26 cellular contexts compared by ENCODE assay signal in the genomic region with DNA sequence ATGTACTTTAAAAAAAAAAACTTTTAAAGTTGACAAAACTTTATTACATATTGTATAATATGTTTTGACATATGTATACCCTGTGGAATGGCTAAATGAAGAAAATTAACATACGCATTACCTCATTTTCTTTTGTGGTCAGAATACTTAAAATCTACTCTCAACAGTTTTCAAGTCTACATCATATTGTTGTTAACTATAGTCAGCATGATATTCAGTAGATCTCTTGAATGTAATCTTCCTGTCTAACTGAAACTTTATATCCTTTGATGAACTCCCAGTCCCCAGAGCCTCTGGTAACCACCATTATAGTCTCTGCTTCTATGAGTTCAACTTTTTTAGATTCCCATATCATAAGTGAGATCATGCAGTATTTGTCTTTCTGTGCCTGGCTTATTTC. TPM values are rescaled to one million over a fixed set of nuclear protein-coding genes. Genes with fewer than 3 reads are reported as not detected.
DNase-seq lines count a peak whose midpoint lies in the region; ATAC-seq, FAIRE-seq and TF ChIP-seq lines count a peak whose summit lies in the region.
"Had no signal": no experiment of that assay in that cellular context is flagged by ENCODE, and none has a peak within 500 bp of the region (broad histone marks: within the 10 kb centered on the region; RNA-seq: fewer than 3 reads in every experiment).

No MANE protein-coding gene starts in this region.

- H2BK20ac ChIP-seq in IMR-90 (ENCODE audit: low read depth, low read length): no peak overlapping the region

- H3K4me3 ChIP-seq in BLaER1 (no peak overlapping the region), IMR-90 (ENCODE audit: insufficient read depth, low read depth, low read length) (no peak overlapping the region), K562 (no peak overlapping the region)
- H3K4me3 ChIP-seq: adrenal gland, stomach, thyroid gland, vagina had no signal

- H3K9me3 Mint-ChIP-seq in activated CD4-positive, alpha-beta memory T cell treated with anti-CD3 and anti-CD28 coated beads for 36 hours: no peaks in the 10 kb centered on the region
- H3K9me3 Mint-ChIP-seq in activated CD4-positive, alpha-beta memory T cell treated with anti-CD3 and anti-CD28 coated beads, Interleukin-2, amount 10 ng/mL, durations not matched to agents 7 days and 5 days: no peaks in the 10 kb centered on the region
- H3K9me3 Mint-ChIP-seq: H9, IgD-negative memory B cell, immature natural killer cell had no signal

- no peak overlapping the region for H3K14ac ChIP-seq in IMR-90 (replicated peaks; ENCODE audit: low read depth, low read length)

- intact Hi-C loops in activated CD4-positive, alpha-beta memory T cell treated with anti-CD3 and anti-CD28 coated beads for 36 hours (cut with micrococcal nuclease): loop anchor here (5.0 kb wide), 1 partner anchor 99 kb away; no protein-coding TSS in a partner anchor
- intact Hi-C loops in IMR-90 (cut with micrococcal nuclease) (no loop called here), K562 (cut with micrococcal nuclease) (loop anchor here (5.0 kb wide), 1 partner anchor 66 kb away; the partner anchor contains the start of gene TMEM123)

- peaks cover 8% of the 10 kb centered on the region for H3K9me3 ChIP-seq in BLaER1
- no peaks in the 10 kb centered on the region for H3K9me3 ChIP-seq in IMR-90 (ENCODE audit: control insufficient read depth, insufficient read depth, low read length)
- H3K9me3 ChIP-seq in K562 (replicated peaks; ENCODE audit: control insufficient read depth, insufficient read depth, low read depth, low read length): peaks cover 3% of the 10 kb centered on the region; the same call in 1 of the 2 replicates
- no peaks in the 10 kb centered on the region for H3K9me3 ChIP-seq in T-helper 17 cell (ENCODE audit: control insufficient read depth, low read length, poor library complexity, severe bottlenecking)
- H3K9me3 ChIP-seq: adrenal gland, stomach, thyroid gland, vagina had no signal

- H2BK120ac ChIP-seq in IMR-90 (ENCODE audit: low read depth, low read length): no peak overlapping the region

- no peak overlapping the region for H4K8ac ChIP-seq in IMR-90 (ENCODE audit: low read depth in 2 of 2, low read length in 2 of 2)

- DNase-seq in activated CD4-positive, alpha-beta memory T cell treated with anti-CD3 and anti-CD28 coated beads for 36 hours: no peak
- DNase-seq in activated CD4-positive, alpha-beta memory T cell treated with anti-CD3 and anti-CD28 coated beads, Interleukin-2, amount 10 ng/mL, durations not matched to agents 7 days and 5 days: no peak
- DNase-seq in IMR-90: peak; percentile 17
- DNase-seq in K562 (ENCODE audit: extremely low read depth in 1 of 4, low spot score in 3 of 4): no peak
- no peak for DNase-seq in T-helper 17 cell
- no peak for DNase-seq in NCI-H1694 treated with DMSO at 0.1 percent for 48 hours (lab: John Stamatoyannopoulos, UW)
- no peak for DNase-seq in NCI-H187 treated with DMSO at 0.1 percent for 48 hours (lab: John Stamatoyannopoulos, UW)
- DNase-seq: activated CD8-positive, alpha-beta memory T cell treated with anti-CD3 and anti-CD28 coated beads for 24 hours; adrenal gland; DMS153; H9; hypothalamus; immature natural killer cell; mesendoderm; NCI-H1105 treated with DMSO at 0.1 percent for 48 hours; NCI-H2081; NCI-H226; stomach; T-helper 1 cell; thyroid gland had no signal

- peaks cover 35% of the 10 kb centered on the region for H3K36me3 Mint-ChIP-seq in activated CD4-positive, alpha-beta memory T cell treated with anti-CD3 and anti-CD28 coated beads for 36 hours
- peaks cover 40% of the 10 kb centered on the region for H3K36me3 Mint-ChIP-seq in activated CD4-positive, alpha-beta memory T cell treated with anti-CD3 and anti-CD28 coated beads, Interleukin-2, amount 10 ng/mL, durations not matched to agents 7 days and 5 days (ENCODE audit: low read depth)
- no peaks in the 10 kb centered on the region for H3K36me3 Mint-ChIP-seq in T-helper 17 cell (ENCODE audit: low read depth)

- H3K4me1 Mint-ChIP-seq in activated CD4-positive, alpha-beta memory T cell treated with anti-CD3 and anti-CD28 coated beads for 36 hours (ENCODE audit: low read depth): peaks cover 30% of the 10 kb centered on the region
- H3K4me1 Mint-ChIP-seq in activated CD4-positive, alpha-beta memory T cell treated with anti-CD3 and anti-CD28 coated beads, Interleukin-2, amount 10 ng/mL, durations not matched to agents 7 days and 5 days: peaks cover 13% of the 10 kb centered on the region
- peaks cover 23% of the 10 kb centered on the region for H3K4me1 Mint-ChIP-seq in T-helper 17 cell

- TF ChIP-seq CTCF in IMR-90 (conservative IDR thresholded peaks at IDR 0.05; ENCODE audit: low read depth, low read length) (no peak), K562 (IDR thresholded peaks at IDR 0.05 in 2 of 3, conservative IDR thresholded peaks at IDR 0.05 in 1 of 3; ENCODE audit: insufficient read depth in 2 of 3, low read depth in 1 of 3, low read length in 3 of 3) (no peak)

- no peak overlapping the region for H4K91ac ChIP-seq in IMR-90 (ENCODE audit: insufficient read depth, low read depth, low read length)

- no peak overlapping the region for H3K4me3 Mint-ChIP-seq in activated CD4-positive, alpha-beta memory T cell treated with anti-CD3 and anti-CD28 coated beads for 36 hours
- H3K4me3 Mint-ChIP-seq in activated CD4-positive, alpha-beta memory T cell treated with anti-CD3 and anti-CD28 coated beads, Interleukin-2, amount 10 ng/mL, durations not matched to agents 7 days and 5 days: no peak overlapping the region
- H3K4me3 Mint-ChIP-seq in T-helper 17 cell: no peak overlapping the region
- H3K4me3 Mint-ChIP-seq: brain, H9, IgD-negative memory B cell, immature natural killer cell had no signal

- H3K4me1 ChIP-seq in BLaER1 (peaks cover 23% of the 10 kb centered on the region), IMR-90 (ENCODE audit: control insufficient read depth, insufficient read depth, low read length) (no peaks in the 10 kb centered on the region), K562 (replicated peaks in 1 of 2; ENCODE audit: control insufficient read depth in 2 of 2, insufficient read depth in 2 of 2, low read length in 2 of 2) (peaks cover 21 to 45% of the 10 kb centered on the region in 2 experiments; a peak in 4 of 5 replicates)
- H3K4me1 ChIP-seq: thyroid gland, vagina had no signal

- H3K56ac ChIP-seq in IMR-90 (ENCODE audit: extremely low read depth, insufficient read depth, low read length): no peak overlapping the region

- peak overlapping the region; percentile 46 for H3K4me2 ChIP-seq in BLaER1
- no peak overlapping the region for H3K4me2 ChIP-seq in IMR-90 (ENCODE audit: low read depth, low read length)
- H3K4me2 ChIP-seq in K562 (ENCODE audit: insufficient read depth, low read length): no peak overlapping the region

- H3K9me1 ChIP-seq in IMR-90 (ENCODE audit: insufficient read depth, low read length): peaks cover 3% of the 10 kb centered on the region; the same call in 1 of the 2 replicates
- no peaks in the 10 kb centered on the region for H3K9me1 ChIP-seq in K562 (ENCODE audit: control insufficient read depth, insufficient read depth, low read length)

- in situ Hi-C loops in IMR-90 (cut with MboI; ENCODE audit: low sequenced_read_pairs) (loop anchor here (25.0 kb wide), 1 partner anchor 99 kb away; no protein-coding TSS in a partner anchor), K562 (cut with MboI) (no loop called here)

- H3K18ac ChIP-seq in IMR-90 (ENCODE audit: low read depth, low read length): no peak overlapping the region

- ATAC-seq in IMR-90 (ENCODE audit: low read depth) (no peak), K562 (no peak), T-helper 17 cell (no peak)

- H2BK15ac ChIP-seq in IMR-90 (ENCODE audit: low read depth, low read length): no peak overlapping the region

- H3K9ac ChIP-seq in BLaER1 (no peak overlapping the region), IMR-90 (ENCODE audit: low read depth, low read length) (no peak overlapping the region), K562 (ENCODE audit: insufficient read depth in 1 of 2, low read depth in 2 of 2, low read length in 2 of 2) (no peak overlapping the region)

- H3K27me3 Mint-ChIP-seq in activated CD4-positive, alpha-beta memory T cell treated with anti-CD3 and anti-CD28 coated beads for 36 hours: no peaks in the 10 kb centered on the region
- no peaks in the 10 kb centered on the region for H3K27me3 Mint-ChIP-seq in activated CD4-positive, alpha-beta memory T cell treated with anti-CD3 and anti-CD28 coated beads, Interleukin-2, amount 10 ng/mL, durations not matched to agents 7 days and 5 days
- H3K27me3 Mint-ChIP-seq in T-helper 17 cell: no peaks in the 10 kb centered on the region
- H3K27me3 Mint-ChIP-seq: brain, IgD-negative memory B cell had no signal

- H3K27ac ChIP-seq in BLaER1 (no peak overlapping the region), IMR-90 (ENCODE audit: insufficient read depth, low read length) (no peak overlapping the region), K562 (ENCODE audit: extremely low read depth, low read depth, low read length) (peak overlapping the region; percentile 76; the same call in 2 of the 3 replicates)
- H3K27ac ChIP-seq: adrenal gland, stomach, thyroid gland, vagina had no signal

- H2AFZ ChIP-seq in IMR-90 (replicated peaks; ENCODE audit: low read length, poor library complexity): no peak overlapping the region
- peak overlapping the region; percentile 34; the same call in 1 of the 2 replicates for H2AFZ ChIP-seq in K562 (ENCODE audit: low read depth, low read length)

- no peak overlapping the region for H2AK5ac ChIP-seq in IMR-90 (ENCODE audit: low read depth, low read length)

- POLR2A ChIA-PET in activated CD4-positive, alpha-beta memory T cell treated with anti-CD3 and anti-CD28 coated beads for 36 hours (lab: Charles Lee): no interaction called here
- POLR2A ChIA-PET in activated CD4-positive, alpha-beta memory T cell treated with anti-CD3 and anti-CD28 coated beads, Interleukin-2, amount 10 ng/mL, durations not matched to agents 7 days and 5 days (lab: Charles Lee): no interaction called here
- POLR2A ChIA-PET in IMR-90 (lab: Charles Lee; ENCODE audit: unreplicated experiment): no interaction called here
- POLR2A ChIA-PET in K562 (lab: Yijun Ruan, JAX): interaction anchor here (1.1 kb wide), 1 partner anchor 12 kb away, joined by 3 read pairs; no protein-coding TSS in a partner anchor

- BruUV-seq in IMR-90 (replicated peaks; lab: Mats Ljungman, UMichigan): no TSS peak
- BruUV-seq in K562 (replicated peaks; lab: Mats Ljungman, UMichigan): no TSS peak

- no peak overlapping the region for H4K5ac ChIP-seq in IMR-90 (ENCODE audit: low read depth, low read length)

- H3K27ac Mint-ChIP-seq in activated CD4-positive, alpha-beta memory T cell treated with anti-CD3 and anti-CD28 coated beads for 36 hours: peak overlapping the region; percentile 19
- no peak overlapping the region for H3K27ac Mint-ChIP-seq in activated CD4-positive, alpha-beta memory T cell treated with anti-CD3 and anti-CD28 coated beads, Interleukin-2, amount 10 ng/mL, durations not matched to agents 7 days and 5 days
- H3K27ac Mint-ChIP-seq in T-helper 17 cell: no peak overlapping the region
- H3K27ac Mint-ChIP-seq: H9, IgD-negative memory B cell had no signal

- no peaks in the 10 kb centered on the region for H3K79me2 ChIP-seq in K562 (ENCODE audit: control insufficient read depth, insufficient read depth, low read length)

- TF ChIP-seq POLR2A in IMR-90 (IDR thresholded peaks at IDR 0.05; ENCODE audit: low read depth, low read length) (no peak), K562 (conservative IDR thresholded peaks at IDR 0.05) (no peak)

- dilution Hi-C loops in IMR-90 (cut with HindIII; ENCODE audit: low sequenced_read_pairs, unreplicated experiment): no loop called here

- WGBS in IMR-90 (ENCODE audit: extremely low coverage in 2 of 2, insufficient read length in 1 of 2), 2 experiments: no CpG with 5 or more reads among the region's 1 CpG
- WGBS in K562 (ENCODE audit: insufficient coverage, low coverage, missing lambda C conversion rate): 50% methylated on average over 1 of the region's 1 CpG

- no peak overlapping the region for H2BK5ac ChIP-seq in IMR-90 (ENCODE audit: low read depth, low read length, poor library complexity, severe bottlenecking)

- CTCF ChIA-PET in activated CD4-positive, alpha-beta memory T cell treated with anti-CD3 and anti-CD28 coated beads for 36 hours (lab: Charles Lee): no interaction called here
- CTCF ChIA-PET in activated CD4-positive, alpha-beta memory T cell treated with anti-CD3 and anti-CD28 coated beads, Interleukin-2, amount 10 ng/mL, durations not matched to agents 7 days and 5 days (lab: Charles Lee): no interaction called here
- CTCF ChIA-PET in IMR-90 (lab: Yijun Ruan, JAX): no interaction called here
- CTCF ChIA-PET in K562 (lab: Yijun Ruan, JAX; ENCODE audit: low intra/inter-chr PET ratio): no interaction called here

- H3K79me1 ChIP-seq in IMR-90 (ENCODE audit: low read depth in 1 of 2, low read length in 2 of 2): peaks cover 23 to 55% of the 10 kb centered on the region in 2 experiments

- no peak overlapping the region for H2AK9ac ChIP-seq in IMR-90 (replicated peaks; ENCODE audit: low read depth, low read length, poor library complexity)

- H3K36me3 ChIP-seq in BLaER1 (peaks cover 45% of the 10 kb centered on the region), IMR-90 (ENCODE audit: control insufficient read depth, insufficient read depth, low read length) (peaks cover 23% of the 10 kb centered on the region), K562 (ENCODE audit: control insufficient read depth, insufficient read depth, low read length) (peaks cover 17% of the 10 kb centered on the region)

- no peak overlapping the region for H3K4ac ChIP-seq in IMR-90 (ENCODE audit: low read depth, low read length)

- H3K23ac ChIP-seq in IMR-90 (ENCODE audit: low read depth, low read length): no peak overlapping the region

- FAIRE-seq in K562 (lab: Jason Lieb, UNC): no peak
- FAIRE-seq: endothelial cell of umbilical vein, RCC 7860 had no signal

- no peak for TF ChIP-seq RAD21 in IMR-90 (IDR thresholded peaks at IDR 0.05; ENCODE audit: low read length)
- TF ChIP-seq RAD21 in K562 (CRISPR knock-in tag; conservative IDR thresholded peaks at IDR 0.05 in 1 of 2, IDR thresholded peaks at IDR 0.05 in 1 of 2): no peak

- H4K20me1 ChIP-seq in BLaER1 (no peaks in the 10 kb centered on the region), IMR-90 (ENCODE audit: insufficient read depth, low read length) (peaks cover 13% of the 10 kb centered on the region), K562 (replicated peaks; ENCODE audit: control insufficient read depth, insufficient read depth, low read length) (no peaks in the 10 kb centered on the region)

- H3K27me3 ChIP-seq in BLaER1 (no peaks in the 10 kb centered on the region), IMR-90 (ENCODE audit: control insufficient read depth, insufficient read depth, low read length) (no peaks in the 10 kb centered on the region), K562 (ENCODE audit: control insufficient read depth in 2 of 2, insufficient read depth in 2 of 2, low read length in 2 of 2) (no peaks in the 10 kb centered on the region)
- H3K27me3 ChIP-seq: adrenal gland, stomach, thyroid gland, vagina had no signal

- TF ChIP-seq EP300 in K562 (IDR thresholded peaks at IDR 0.05; ENCODE audit: low read length): no peak

RNA-seq across cellular contexts. Expression of gene BIRC2, which starts 39.4 kb away (rescaled TPM):
- 10 to 100 TPM; 33.7 to 34.3 TPM for total RNA-seq in activated CD4-positive, alpha-beta memory T cell treated with anti-CD3 and anti-CD28 coated beads for 36 hours
- 10 to 100 TPM; 36.0 to 39.7 TPM for total RNA-seq in activated CD4-positive, alpha-beta memory T cell treated with anti-CD3 and anti-CD28 coated beads, Interleukin-2, amount 10 ng/mL, durations not matched to agents 7 days and 5 days
- total RNA-seq in IMR-90 (2012; rRNA removed): 112 and 204 TPM in 2 replicates
- 40.4 and 48.0 TPM in 2 replicates for polyA plus RNA-seq in IMR-90 (2012; rRNA removed)
- 9.2 and 19.6 TPM in 2 replicates for polyA plus RNA-seq in IMR-90 (2012; cell fraction: cytosol; rRNA removed)
- polyA plus RNA-seq in IMR-90 (2012; cell fraction: nucleus; rRNA removed; ENCODE audit: low replicate concordance): 8.4 and 78.2 TPM in 2 replicates
- total RNA-seq in K562 (2011; cell fraction: chromatin; rRNA removed; ENCODE audit: low replicate concordance): 35.5 and 77.2 TPM in 2 replicates
- total RNA-seq in K562 (2011; cell fraction: nucleolus; rRNA removed): 22.5 and 23.8 TPM in 2 replicates
- 38.9 and 43.3 TPM in 2 replicates for total RNA-seq in K562 (2011; cell fraction: nucleoplasm; rRNA removed)
- total RNA-seq in K562 (2014; rRNA removed): 18.3 and 20.6 TPM in 2 replicates
- total RNA-seq in K562 (2014; rRNA removed; fragmentation: Illumina TruSeq; extraction: Trizol): 35.6 and 39.0 TPM in 2 replicates
- total RNA-seq in K562 (2015; rRNA removed; fragmentation: Illumina TruSeq; extraction: Trizol): 34.2 and 35.1 TPM in 2 replicates
- 19.9 and 24.7 TPM in 2 replicates for total RNA-seq in K562 (2021)
- polyA plus RNA-seq in K562 (2011; rRNA removed): 45.9 and 52.2 TPM in 2 replicates
- 17.0 and 35.4 TPM in 2 replicates for polyA plus RNA-seq in K562 (2011; cell fraction: cytosol; rRNA removed)
- 34.8 and 61.2 TPM in 2 replicates for polyA plus RNA-seq in K562 (2011; cell fraction: nucleus; rRNA removed)
- 19.6 and 23.2 TPM in 2 replicates for polyA plus RNA-seq in K562 (2012)
- polyA plus RNA-seq in K562 (2014; fragmentation: Illumina TruSeq; extraction: Trizol): 25.3 and 27.1 TPM in 2 replicates
- 10 to 100 TPM; 14.3 to 20.7 TPM for polyA plus RNA-seq in K562 (2014; fragmentation: Nextera tagmentation; extraction: Ambion mirVana)
- 17.1 and 17.9 TPM in 2 replicates for polyA plus RNA-seq in K562 (2014; rRNA removed)
- 51.8 and 76.0 TPM in 2 replicates for polyA minus RNA-seq in K562 (2011; rRNA and poly(A)+ RNA removed)
- polyA minus RNA-seq in K562 (2011; cell fraction: cytosol; rRNA and poly(A)+ RNA removed): 10.3 and 15.7 TPM in 2 replicates
- 36.6 and 80.8 TPM in 2 replicates for polyA minus RNA-seq in K562 (2011; cell fraction: nucleus; rRNA and poly(A)+ RNA removed)
- total RNA-seq in T-helper 17 cell: 10 to 100 TPM; 76.6 to 77.9 TPM
